10 cellular contexts compared by ENCODE assay signal in the genomic region with DNA sequence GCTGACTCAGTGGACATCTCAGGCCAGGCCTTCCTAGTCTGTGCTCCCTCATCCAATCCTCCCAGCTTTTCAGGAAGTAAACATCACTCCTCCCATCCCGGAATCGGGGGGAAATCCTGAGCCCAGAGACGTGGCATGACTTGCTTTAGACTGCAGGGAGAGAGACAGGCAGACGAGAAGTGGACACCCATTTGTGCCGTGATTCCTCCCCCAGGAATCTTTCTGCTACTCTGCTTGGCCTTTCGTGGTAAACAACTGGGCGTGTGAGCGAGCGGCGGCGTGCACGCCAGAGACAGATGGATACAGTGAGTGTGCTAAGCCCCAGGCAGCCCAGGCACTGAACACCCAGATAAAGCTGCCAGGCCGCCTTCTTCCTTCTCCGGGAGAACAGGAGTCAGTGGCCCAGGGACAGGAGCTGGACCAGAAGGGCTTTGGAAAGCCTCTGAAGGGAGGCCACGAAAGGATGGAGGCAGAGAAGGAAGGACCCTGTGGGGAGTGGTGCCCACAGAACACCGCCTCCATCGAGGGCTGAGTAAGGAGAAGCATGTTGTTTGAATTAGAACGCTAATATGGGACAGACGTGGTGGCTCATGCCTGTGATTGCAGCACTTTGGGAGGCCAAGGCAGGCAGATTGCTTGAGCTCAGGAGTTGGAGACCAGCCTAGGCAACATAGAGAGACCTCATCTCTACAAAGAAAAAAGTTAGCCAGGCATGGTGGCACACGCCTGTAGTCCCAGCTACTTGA. TPM values are rescaled to one million over a fixed set of nuclear protein-coding genes. Genes with fewer than 3 reads are reported as not detected.
DNase-seq lines count a peak whose midpoint lies in the region; ATAC-seq and TF ChIP-seq lines count a peak whose summit lies in the region.
"Had no signal": no experiment of that assay in that cellular context is flagged by ENCODE, and none has a peak within 500 bp of the region (broad histone marks: within the 10 kb centered on the region; RNA-seq: fewer than 3 reads in every experiment).

No MANE protein-coding gene starts in this region.

- no peaks in the 10 kb centered on the region for H3K27me3 ChIP-seq in muscle layer of duodenum (ENCODE audit: low read depth, low read length)
- H3K27me3 ChIP-seq: tibial nerve had no signal

- H3K9me3 ChIP-seq in muscle layer of duodenum (ENCODE audit: control insufficient read depth in 1 of 2, low read length in 2 of 2), result no peaks in the 10 kb centered on the region

- CTCF ChIA-PET in AG04449 (lab: Yijun Ruan, JAX), result interaction anchor here (1.1 to 2.0 kb wide), 3 partner anchors 10 to 656 kb away, joined by 4 to 6 read pairs (median 6); no protein-coding TSS in a partner anchor

- DNase-seq in AG04449 (ENCODE audit: low read depth, low spot score) (peak; percentile 90), RPMI7951 (ENCODE audit: low read depth) (peak; percentile 78), fibroblast of peridontal ligament (ENCODE audit: extremely low read depth) (peak; percentile 60), HUDEP-2 (lab: John Stamatoyannopoulos, UW; ENCODE audit: unreplicated experiment in 76 of 76) (no peak), nucleus accumbens (lab: John Stamatoyannopoulos, UW) (no peak), NCI-H146 (lab: John Stamatoyannopoulos, UW) (no peak)
- DNase-seq: activated effector memory CD4-positive, alpha-beta T cell treated with anti-CD3 and anti-CD28 coated beads, Interleukin-2, amount 50 U/mL, for 16 hours had no signal

- H3K4me3 ChIP-seq in AG04449 (ENCODE audit: low read depth, low read length), result peak overlapping the region; percentile 27
- no peak overlapping the region for H3K4me3 ChIP-seq in muscle layer of duodenum (ENCODE audit: low read depth in 1 of 2, low read length in 2 of 2)
- H3K4me3 ChIP-seq: tibial nerve had no signal

- ATAC-seq in GM18519 (IDR thresholded peaks at IDR 0.05; ENCODE audit: low FRiP score, unreplicated experiment), result no peak

- H3K36me3 ChIP-seq in muscle layer of duodenum (ENCODE audit: control insufficient read depth in 1 of 2, insufficient read depth in 2 of 2, low read length in 2 of 2), result no peaks in the 10 kb centered on the region
- H3K36me3 ChIP-seq: tibial nerve had no signal

- peak overlapping the region; percentile 16 for H3K27ac ChIP-seq in muscle layer of duodenum (ENCODE audit: low read length)

- peaks cover 0 to 6% of the 10 kb centered on the region in 2 donors for H3K4me1 ChIP-seq in muscle layer of duodenum (ENCODE audit: control insufficient read depth in 1 of 2, insufficient read depth in 2 of 2, low read length in 2 of 2)

- TF ChIP-seq CTCF in AG04449 (IDR thresholded peaks at IDR 0.05; ENCODE audit: insufficient read depth, low read length, missing control alignments), result no peak

- POLR2A ChIA-PET in AG04449 (lab: Yijun Ruan, JAX), result interaction anchor here (1.2 kb wide), 1 partner anchor 12 kb away, joined by 3 read pairs; no protein-coding TSS in a partner anchor

RNA-seq across cellular contexts. Expression of a gene that starts 53.0 kb away (rescaled TPM):
- total RNA-seq in RPMI7951 (2014; rRNA removed; shearing (Covaris generic)), result 0.29 and 0.96 TPM in 2 replicates

Comparison
In these comparisons a context has a peak if more than half of its experiments do, and no peak if none do; other contexts are left out.
1. DNase-seq: peak in AG04449 (single experiment), RPMI7951 (single experiment) and fibroblast of peridontal ligament (single experiment); none in HUDEP-2 (0 of 76), nucleus accumbens (0 of 56) and NCI-H146 (single experiment).